In genomic region chr15:53716909-53717878, GRCh38 we compare ENCODE assay signal across 10 cellular contexts. TPM values are rescaled to one million over a fixed set of nuclear protein-coding genes. Genes with fewer than 3 reads are reported as not detected.
DNase-seq lines count a peak whose midpoint lies in the region; ATAC-seq, FAIRE-seq and TF ChIP-seq lines count a peak whose summit lies in the region.
"Had no signal": no experiment of that assay in that cellular context is flagged by ENCODE, and none has a peak within 500 bp of the region (broad histone marks: within the 10 kb centered on the region; RNA-seq: fewer than 3 reads in every experiment).

No MANE protein-coding gene starts in this region.

- no peak overlapping the region for H3K4me3 ChIP-seq in H1 (ENCODE audit: extremely low read depth in 1 of 4, insufficient read depth in 2 of 4, low read depth in 3 of 4, low read length in 4 of 4)
- H3K4me3 ChIP-seq: MG63 had no signal

- no peak overlapping the region for H3K4ac ChIP-seq in H1 (replicated peaks; ENCODE audit: insufficient read length, low read depth, low read length)

- no peak overlapping the region for H3K27ac ChIP-seq in H1 (ENCODE audit: low read depth, low read length)

- no peak overlapping the region for H3K18ac ChIP-seq in H1 (ENCODE audit: extremely low read depth, low read length)

- H3K36me3 Mint-ChIP-seq in activated naive CD8-positive, alpha-beta T cell treated with anti-CD3 and anti-CD28 coated beads, Interleukin-2, amount 50 U/mL, for 24 hours (ENCODE audit: low read depth), result no peaks in the 10 kb centered on the region

- H2BK15ac ChIP-seq in H1 (ENCODE audit: low read length), result no peak overlapping the region

- TF ChIP-seq EP300 in H1 (IDR thresholded peaks at IDR 0.05; ENCODE audit: borderline replicate concordance in 1 of 2, low read depth in 2 of 2, low read length in 2 of 2), result no peak

- no peak overlapping the region for H3K4me3 Mint-ChIP-seq in activated naive CD8-positive, alpha-beta T cell treated with anti-CD3 and anti-CD28 coated beads, Interleukin-2, amount 50 U/mL, for 24 hours

- no peaks in the 10 kb centered on the region for H3K23me2 ChIP-seq in H1 (ENCODE audit: low read depth, low read length)

- no peaks in the 10 kb centered on the region for H3K27me3 ChIP-seq in H1 (replicated peaks in 1 of 4; ENCODE audit: control insufficient read depth in 3 of 4, extremely low read depth in 1 of 4, insufficient read depth in 3 of 4, low read length in 3 of 4)

- TF ChIP-seq RAD21 in H1 (IDR thresholded peaks at IDR 0.05 in 1 of 2, conservative IDR thresholded peaks at IDR 0.05 in 1 of 2; ENCODE audit: low read depth in 2 of 2, low read length in 2 of 2), result peak; percentile 69 to 71

- H2BK20ac ChIP-seq in H1 (ENCODE audit: low read length), result no peak overlapping the region

- peak; percentile 68 for FAIRE-seq in H1 (lab: Jason Lieb, UNC)

- 61% methylated on average over 3 of the region's 3 CpGs; no CpG with 5 or more reads in 1 of the 2 experiments for WGBS in H1 (ENCODE audit: extremely low coverage in 1 of 2, insufficient coverage in 1 of 2, insufficient read length in 1 of 2, insufficient replicate concordance in 2 of 2, low coverage in 1 of 2, low lambda C conversion rate in 2 of 2, missing lambda C conversion rate in 1 of 2), 2 experiments

- no peak for TF ChIP-seq POLR2A in H1 (IDR thresholded peaks at IDR 0.05; ENCODE audit: control extremely low read depth in 1 of 2, low read depth in 2 of 2, low read length in 2 of 2)

- POLR2A ChIA-PET in H1 (lab: Charles Lee; ENCODE audit: partially characterized antibody), result no interaction called here

- H4K91ac ChIP-seq in H1 (replicated peaks; ENCODE audit: insufficient read length, low read length), result no peak overlapping the region

- no peak overlapping the region for H3K23ac ChIP-seq in H1 (ENCODE audit: insufficient read length)

- no peak overlapping the region for H2BK12ac ChIP-seq in H1 (ENCODE audit: low read depth, low read length)

- no peaks in the 10 kb centered on the region for H4K20me1 ChIP-seq in H1 (replicated peaks in 1 of 2; ENCODE audit: control insufficient read depth in 1 of 2, insufficient read depth in 2 of 2, low read length in 2 of 2)

- no peaks in the 10 kb centered on the region for H3K27me3 Mint-ChIP-seq in activated naive CD8-positive, alpha-beta T cell treated with anti-CD3 and anti-CD28 coated beads, Interleukin-2, amount 50 U/mL, for 24 hours

- no peak overlapping the region for H3K56ac ChIP-seq in H1 (replicated peaks; ENCODE audit: insufficient read length, low read depth, low read length)

- TF ChIP-seq CTCF in H1 (IDR thresholded peaks at IDR 0.05; ENCODE audit: control extremely low read depth in 1 of 3, insufficient read depth in 1 of 3, low read depth in 1 of 3, low read length in 3 of 3), result peak in 2 of 3 experiments; percentile 21 to 33; a peak in 2 of 4 replicates

- peak; percentile 25 for DNase-seq in NCI-H1694 (lab: John Stamatoyannopoulos, UW)
- DNase-seq in NCI-H1694 treated with DMSO at 0.1 percent for 48 hours (lab: John Stamatoyannopoulos, UW), result no peak
- peak; percentile 73 for DNase-seq in NCI-H69 (lab: John Stamatoyannopoulos, UW)
- DNase-seq in H1 (ENCODE audit: low read depth in 1 of 2, low spot score in 2 of 2), result no peak
- DNase-seq in putamen (ENCODE audit: low spot score), result peak; percentile 3
- no peak for DNase-seq in activated naive CD8-positive, alpha-beta T cell treated with anti-CD3 and anti-CD28 coated beads, Interleukin-2, amount 50 U/mL, for 24 hours
- DNase-seq: MG63 had no signal

- no peak overlapping the region for H2AFZ ChIP-seq in H1 (ENCODE audit: low read length)

- no peaks in the 10 kb centered on the region for H3K4me1 Mint-ChIP-seq in activated naive CD8-positive, alpha-beta T cell treated with anti-CD3 and anti-CD28 coated beads, Interleukin-2, amount 50 U/mL, for 24 hours

- no peaks in the 10 kb centered on the region for H3K79me2 ChIP-seq in H1 (ENCODE audit: control insufficient read depth in 1 of 2, insufficient read depth in 2 of 2, low read length in 2 of 2)

- H3K14ac ChIP-seq in H1 (ENCODE audit: insufficient read length), result no peak overlapping the region

- H3K4me1 ChIP-seq in H1 (replicated peaks in 1 of 4; ENCODE audit: control insufficient read depth in 3 of 4, insufficient read depth in 4 of 4, low read length in 3 of 4), result no peaks in the 10 kb centered on the region

- no peak for ATAC-seq in activated naive CD8-positive, alpha-beta T cell treated with anti-CD3 and anti-CD28 coated beads, Interleukin-2, amount 50 U/mL, for 24 hours
- ATAC-seq in HG02571 (IDR thresholded peaks at IDR 0.05; ENCODE audit: unreplicated experiment) (no peak), GM21526 (IDR thresholded peaks at IDR 0.05; ENCODE audit: low FRiP score, unreplicated experiment) (no peak)

- no peak overlapping the region for H3K27ac Mint-ChIP-seq in activated naive CD8-positive, alpha-beta T cell treated with anti-CD3 and anti-CD28 coated beads, Interleukin-2, amount 50 U/mL, for 24 hours

- no peaks in the 10 kb centered on the region for H3K9me3 Mint-ChIP-seq in activated naive CD8-positive, alpha-beta T cell treated with anti-CD3 and anti-CD28 coated beads, Interleukin-2, amount 50 U/mL, for 24 hours

- no peaks in the 10 kb centered on the region for H3K9me3 ChIP-seq in H1 (ENCODE audit: insufficient read depth in 2 of 2, low read depth in 1 of 2, low read length in 1 of 2)
- H3K9me3 ChIP-seq: MG63 had no signal

- H4K5ac ChIP-seq in H1 (ENCODE audit: insufficient read length, low read depth, low read length), result no peak overlapping the region

- H3K79me1 ChIP-seq in H1 (ENCODE audit: low read depth, low read length), result no peaks in the 10 kb centered on the region

- no peak overlapping the region for H2BK120ac ChIP-seq in H1 (replicated peaks; ENCODE audit: low read depth, low read length)

- H3K9ac ChIP-seq in H1 (replicated peaks in 1 of 4; ENCODE audit: extremely low read depth in 1 of 4, low read depth in 3 of 4, low read length in 3 of 4), result no peak overlapping the region

- H2BK5ac ChIP-seq in H1 (ENCODE audit: low read depth, low read length), result no peak overlapping the region

- no peaks in the 10 kb centered on the region for H3K36me3 ChIP-seq in H1 (ENCODE audit: control insufficient read depth in 2 of 4, insufficient read depth in 4 of 4, low read length in 3 of 4)
- H3K36me3 ChIP-seq: MG63 had no signal

- H4K8ac ChIP-seq in H1 (ENCODE audit: extremely low read depth, insufficient read depth, low read length), result no peak overlapping the region

- no peak overlapping the region for H3K4me2 ChIP-seq in H1 (ENCODE audit: insufficient read depth in 1 of 2, low read depth in 2 of 2, low read length in 2 of 2)

- CTCF ChIA-PET in H1 (lab: Charles Lee; ENCODE audit: partially characterized antibody), result interaction anchor here (0.6 to 1.2 kb wide), 6 partner anchors 10 to 953 kb away, joined by 3 to 5 read pairs (median 3); no protein-coding TSS in a partner anchor

- H2AK5ac ChIP-seq in H1 (ENCODE audit: low read depth, low read length), result no peak overlapping the region

TF ChIP-seq in H1, 55 proteins besides CTCF, POLR2A, EP300 and RAD21:
- TF ChIP-seq CBX5 (IDR thresholded peaks at IDR 0.05; ENCODE audit: low read depth, low read length) (no peak), SP4 (IDR thresholded peaks at IDR 0.05; ENCODE audit: low read length) (no peak), PHF8 (conservative IDR thresholded peaks at IDR 0.05; ENCODE audit: low read depth, low read length) (no peak), ASH2L (IDR thresholded peaks at IDR 0.05; ENCODE audit: low read length) (no peak), RFX5 (IDR thresholded peaks at IDR 0.05; ENCODE audit: borderline replicate concordance, low read depth, low read length) (no peak), BRCA1 (IDR thresholded peaks at IDR 0.05; ENCODE audit: low read depth, low read length) (no peak), POLR2AphosphoS5 (IDR thresholded peaks at IDR 0.05; ENCODE audit: low read depth, low read length) (no peak), TEAD4 (IDR thresholded peaks at IDR 0.05; ENCODE audit: low read depth, low read length) (no peak), YY1 (IDR thresholded peaks at IDR 0.05; ENCODE audit: low read depth, low read length) (no peak), SAP30 (IDR thresholded peaks at IDR 0.05; ENCODE audit: insufficient read depth, insufficient replicate concordance, low read length) (no peak), EZH2 (IDR thresholded peaks at IDR 0.05; ENCODE audit: low read depth, low read length, severe bottlenecking) (no peak), POU5F1 (IDR thresholded peaks at IDR 0.05; ENCODE audit: low read depth, low read length) (no peak), CREB1 (IDR thresholded peaks at IDR 0.05) (no peak), GTF2F1 (IDR thresholded peaks at IDR 0.05; ENCODE audit: borderline replicate concordance, low read depth, low read length) (no peak)

RNA-seq across cellular contexts. Expression of gene WDR72, which starts 42.3 kb away (rescaled TPM):
- 1.9 and 2.1 TPM in 2 replicates for total RNA-seq in H1 (2021; fragmentation: NEBNext Ultra II Directional; extraction: Animal tissue kit (Norgen Biotek cat#: 25700))
- polyA plus RNA-seq in H1 (2011; rRNA removed), result 1.2 and 1.6 TPM in 2 replicates
- polyA plus RNA-seq in H1 (2011; cell fraction: cytosol; rRNA removed), result 1.5 TPM
- 4.5 TPM for polyA plus RNA-seq in H1 (2011; cell fraction: nucleus; rRNA removed)
- polyA plus RNA-seq in H1 (2012, experiment 1 of 2), result 0.67 to 1.3 TPM (median 1.0 TPM) in 4 replicates
- 0.10 TPM for polyA plus RNA-seq in H1 (2012, experiment 2 of 2)
- 3.1 TPM for polyA plus RNA-seq in H1 (2013, experiment 1 of 2)
- 2.3 TPM for polyA plus RNA-seq in H1 (2013, experiment 2 of 2)
- 2.7 and 3.4 TPM in 2 replicates for polyA minus RNA-seq in H1 (2011; rRNA and poly(A)+ RNA removed)
- 1.2 TPM for polyA minus RNA-seq in H1 (2011; cell fraction: cytosol; rRNA and poly(A)+ RNA removed)
- 11.4 TPM for polyA minus RNA-seq in H1 (2011; cell fraction: nucleus; rRNA and poly(A)+ RNA removed)
- total RNA-seq: pulmonary artery endothelial cell had no signal

Comparison
In these comparisons a context has a peak if more than half of its experiments do, and no peak if none do; other contexts are left out.
1. DNase-seq: peak in NCI-H1694 (single experiment), NCI-H69 (single experiment) and putamen (single experiment); none in NCI-H1694 treated with DMSO at 0.1 percent for 48 hours (single experiment), H1 (0 of 2) and activated naive CD8-positive, alpha-beta T cell treated with anti-CD3 and anti-CD28 coated beads, Interleukin-2, amount 50 U/mL, for 24 hours (single experiment).